8 cellular contexts compared by ENCODE assay signal in the genomic region with DNA sequence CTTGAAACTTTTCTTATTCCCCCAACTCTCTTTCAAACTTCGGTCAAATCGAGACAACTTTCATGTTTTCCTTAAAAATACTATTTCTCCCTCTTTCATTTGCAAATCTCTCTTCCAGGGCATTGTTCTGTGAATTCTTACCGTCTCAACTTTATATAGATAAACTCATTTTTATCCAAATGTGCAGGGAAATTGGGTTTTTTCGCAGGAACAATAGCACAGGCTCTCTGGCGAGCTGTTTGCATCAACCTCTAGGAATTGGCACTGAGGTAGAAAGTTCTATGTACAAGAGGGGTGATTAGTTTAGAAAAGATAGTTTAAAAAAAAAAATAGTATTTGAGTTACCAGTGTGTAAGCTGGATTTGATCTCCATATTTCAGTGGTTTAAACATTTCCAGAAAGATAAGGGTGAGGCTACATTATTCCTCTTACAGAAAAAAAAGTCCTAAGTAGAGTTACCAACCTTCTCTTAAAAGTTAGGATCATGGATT.
DNase-seq lines count a peak whose midpoint lies in the region; ATAC-seq, FAIRE-seq and TF ChIP-seq lines count a peak whose summit lies in the region.

No MANE protein-coding gene starts in this region.

- H2AFZ ChIP-seq in keratinocyte (ENCODE audit: control insufficient read depth, low read length), result peak overlapping the region; percentile 82

- H3K9ac ChIP-seq in keratinocyte (ENCODE audit: control insufficient read depth, extremely low read depth, insufficient read depth, low read length), result peak overlapping the region; percentile 79

- H3K79me2 ChIP-seq in keratinocyte (ENCODE audit: control insufficient read depth, insufficient read depth, low read length), result no peaks in the 10 kb centered on the region

- no peaks in the 10 kb centered on the region for H3K36me3 Mint-ChIP-seq in activated naive CD8-positive, alpha-beta T cell

- H3K4me2 ChIP-seq in keratinocyte (ENCODE audit: control insufficient read depth, extremely low read depth, insufficient read depth, low read depth, low read length), result peak overlapping the region; percentile 91

- no peaks in the 10 kb centered on the region for H4K20me1 ChIP-seq in keratinocyte (ENCODE audit: control insufficient read depth, extremely low read depth, insufficient read depth, low read length)

- ATAC-seq in left ventricle myocardium superior (no peak), upper lobe of right lung (no peak), HG03521 (IDR thresholded peaks at IDR 0.05; ENCODE audit: unreplicated experiment) (no peak), HG02759 (IDR thresholded peaks at IDR 0.05; ENCODE audit: unreplicated experiment) (no peak)

- H3K27me3 Mint-ChIP-seq in activated naive CD8-positive, alpha-beta T cell, result no peaks in the 10 kb centered on the region

- no peaks in the 10 kb centered on the region for H3K9me1 ChIP-seq in keratinocyte (ENCODE audit: control insufficient read depth, extremely low read depth, insufficient read depth, low read length)

- FAIRE-seq in keratinocyte (lab: Jason Lieb, UNC), result no peak

- H3K36me3 ChIP-seq in cardiac muscle cell (no peaks in the 10 kb centered on the region), keratinocyte (ENCODE audit: control insufficient read depth in 2 of 2, extremely low read depth in 1 of 2, insufficient read depth in 2 of 2, low read length in 2 of 2) (no peaks in the 10 kb centered on the region), upper lobe of right lung (no peaks in the 10 kb centered on the region)

- dilution Hi-C loops in keratinocyte (cut with MboI; ENCODE audit: extremely low pct_ligation_motif_present, low sequenced_read_pairs), result no loop called here

- peaks cover 10% of the 10 kb centered on the region for H3K4me1 ChIP-seq in cardiac muscle cell (ENCODE audit: low read depth)
- peaks cover 20% of the 10 kb centered on the region for H3K4me1 ChIP-seq in keratinocyte (ENCODE audit: control insufficient read depth, extremely low read depth, insufficient read depth, low read length)
- peaks cover 5% of the 10 kb centered on the region for H3K4me1 ChIP-seq in upper lobe of right lung

- H3K4me3 Mint-ChIP-seq in activated naive CD8-positive, alpha-beta T cell, result peak overlapping the region; percentile 91

- H3K4me3 ChIP-seq in cardiac muscle cell, result peak overlapping the region; percentile 45
- H3K4me3 ChIP-seq in keratinocyte (ENCODE audit: control insufficient read depth in 2 of 3, extremely low read depth in 1 of 3, insufficient read depth in 2 of 3, low read depth in 1 of 3, low read length in 3 of 3), result peak overlapping the region; percentile 25 to 73 (median 70)
- peak overlapping the region; percentile 52 for H3K4me3 ChIP-seq in upper lobe of right lung

- H3K27ac ChIP-seq in cardiac muscle cell (no peak overlapping the region), keratinocyte (ENCODE audit: control insufficient read depth, insufficient read depth, low read length) (peak overlapping the region; percentile 83), upper lobe of right lung (peak overlapping the region; percentile 84)

- H3K9me3 Mint-ChIP-seq in activated naive CD8-positive, alpha-beta T cell (ENCODE audit: low read depth), result no peaks in the 10 kb centered on the region

- H3K27me3 ChIP-seq in cardiac muscle cell (no peaks in the 10 kb centered on the region), keratinocyte (ENCODE audit: control insufficient read depth, extremely low read depth, insufficient read depth, low read length) (no peaks in the 10 kb centered on the region), upper lobe of right lung (peaks cover 72% of the 10 kb centered on the region)

- H3K9me3 ChIP-seq in cardiac muscle cell (ENCODE audit: low read depth) (no peaks in the 10 kb centered on the region), keratinocyte (ENCODE audit: control insufficient read depth, low read depth, low read length) (no peaks in the 10 kb centered on the region), upper lobe of right lung (no peaks in the 10 kb centered on the region)

- H3K4me1 Mint-ChIP-seq in activated naive CD8-positive, alpha-beta T cell (ENCODE audit: low read depth), result peaks cover 35% of the 10 kb centered on the region

- intact Hi-C loops in left ventricle myocardium superior (cut with micrococcal nuclease) (no loop called here), upper lobe of right lung (cut with DNase I) (no loop called here)

- peak in 1 of 2 donors; percentile 32 for DNase-seq in cardiac muscle cell (ENCODE audit: low read depth in 1 of 2, low spot score in 1 of 2)
- DNase-seq in left ventricle myocardium superior, result no peak
- DNase-seq in keratinocyte (ENCODE audit: low read depth, low spot score), result no peak
- no peak for DNase-seq in upper lobe of right lung
- DNase-seq in cerebellum (ENCODE audit: low spot score), result no peak

- H3K27ac Mint-ChIP-seq in activated naive CD8-positive, alpha-beta T cell, result peak overlapping the region; percentile 99

- TF ChIP-seq CTCF in cardiac muscle cell (IDR thresholded peaks at IDR 0.05; ENCODE audit: low read depth, low read length) (no peak), keratinocyte (optimal IDR thresholded peaks at IDR 0.05 in 1 of 3, IDR thresholded peaks at IDR 0.05 in 1 of 3, conservative IDR thresholded peaks at IDR 0.05 in 1 of 3; ENCODE audit: extremely low read depth in 1 of 3, insufficient read depth in 2 of 3, low read length in 3 of 3) (no peak), upper lobe of right lung (IDR thresholded peaks at IDR 0.05) (no peak)
